1 cellular context compared by ENCODE assay signal in the genomic region with DNA sequence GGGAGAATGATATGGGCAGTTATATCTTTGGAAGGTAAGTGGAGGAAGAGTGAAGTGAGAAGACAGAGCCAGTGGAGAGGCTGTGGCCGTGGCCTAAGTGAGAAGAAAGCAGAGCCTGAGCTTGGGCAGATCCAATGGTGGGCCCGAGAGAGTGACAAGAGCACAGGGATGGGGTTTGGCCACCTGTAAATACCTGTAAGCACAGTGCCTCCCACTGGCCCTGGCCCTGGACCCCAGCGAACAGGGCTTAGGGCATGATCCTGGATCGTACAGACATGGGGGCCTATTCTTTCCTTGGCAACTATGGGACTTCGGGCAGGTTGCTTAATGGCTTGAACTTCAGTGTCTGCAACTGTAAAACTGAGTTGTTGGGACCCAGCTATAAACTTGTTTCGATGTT.
TF ChIP-seq lines count a peak whose summit lies in the region.

No MANE protein-coding gene starts in this region.

TF ChIP-seq in IMR-90, 13 proteins besides CTCF, POLR2A, EP300 and RAD21:
- no peak for TF ChIP-seq CEBPB (IDR thresholded peaks at IDR 0.05; ENCODE audit: low read depth, low read length)
- TF ChIP-seq, protein P1, sequence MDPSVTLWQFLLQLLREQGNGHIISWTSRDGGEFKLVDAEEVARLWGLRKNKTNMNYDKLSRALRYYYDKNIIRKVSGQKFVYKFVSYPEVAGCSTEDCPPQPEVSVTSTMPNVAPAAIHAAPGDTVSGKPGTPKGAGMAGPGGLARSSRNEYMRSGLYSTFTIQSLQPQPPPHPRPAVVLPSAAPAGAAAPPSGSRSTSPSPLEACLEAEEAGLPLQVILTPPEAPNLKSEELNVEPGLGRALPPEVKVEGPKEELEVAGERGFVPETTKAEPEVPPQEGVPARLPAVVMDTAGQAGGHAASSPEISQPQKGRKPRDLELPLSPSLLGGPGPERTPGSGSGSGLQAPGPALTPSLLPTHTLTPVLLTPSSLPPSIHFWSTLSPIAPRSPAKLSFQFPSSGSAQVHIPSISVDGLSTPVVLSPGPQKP (IDR thresholded peaks at IDR 0.05; ENCODE audit: borderline replicate concordance, low read depth, low read length), result no peak
- no peak for TF ChIP-seq MAZ (IDR thresholded peaks at IDR 0.05; ENCODE audit: borderline replicate concordance, low read depth, low read length)
- TF ChIP-seq FOS (IDR thresholded peaks at IDR 0.05; ENCODE audit: low read depth, low read length), result no peak
- TF ChIP-seq MXI1 (IDR thresholded peaks at IDR 0.05; ENCODE audit: borderline replicate concordance, low read depth, low read length), result no peak
- TF ChIP-seq CHD1 (IDR thresholded peaks at IDR 0.05; ENCODE audit: low read depth, low read length), result no peak
- TF ChIP-seq NFE2L2 (IDR thresholded peaks at IDR 0.05; ENCODE audit: low read depth, low read length), result no peak
- TF ChIP-seq BHLHE40 (IDR thresholded peaks at IDR 0.05; ENCODE audit: low read depth, low read length), result no peak
